13 cellular contexts compared by ENCODE assay signal in genomic region chr1:54318415-54318814, GRCh38.
"Had no signal": no experiment of that assay in that cellular context is flagged by ENCODE, and none has a peak within 500 bp of the region (broad histone marks: within the 10 kb centered on the region; RNA-seq: fewer than 3 reads in every experiment).

No MANE protein-coding gene starts in this region.

- ATAC-seq: activated naive CD4-positive, alpha-beta T cell treated with anti-CD3 and anti-CD28 coated beads, Interleukin-2, amount 50 U/mL, for 72 hours; heart right ventricle; stimulated activated naive B cell treated with anti-CD40 and anti-IgM and Interleukin-4, amounts not matched to agents 10 μg/mL and 1 μg/mL and 100 μg/mL, for 72 hours had no signal

- H3K9me3 ChIP-seq: heart right ventricle, right atrium auricular region, thyroid gland had no signal

- H3K36me3 Mint-ChIP-seq: stimulated activated naive B cell treated with anti-CD40 and anti-IgM and Interleukin-4, amounts not matched to agents 10 μg/mL and 1 μg/mL and 100 μg/mL, for 72 hours had no signal

- H3K4me1 Mint-ChIP-seq: stimulated activated naive B cell treated with anti-CD40 and anti-IgM and Interleukin-4, amounts not matched to agents 10 μg/mL and 1 μg/mL and 100 μg/mL, for 72 hours had no signal

- H3K27ac Mint-ChIP-seq: stimulated activated naive B cell treated with anti-CD40 and anti-IgM and Interleukin-4, amounts not matched to agents 10 μg/mL and 1 μg/mL and 100 μg/mL, for 72 hours had no signal

- H3K27me3 ChIP-seq: heart right ventricle, right atrium auricular region, thyroid gland had no signal

- H3K9me3 Mint-ChIP-seq: activated naive CD4-positive, alpha-beta T cell treated with anti-CD3 and anti-CD28 coated beads, Interleukin-2, amount 50 U/mL, for 72 hours; stimulated activated naive B cell treated with anti-CD40 and anti-IgM and Interleukin-4, amounts not matched to agents 10 μg/mL and 1 μg/mL and 100 μg/mL, for 72 hours had no signal

- H3K4me3 ChIP-seq: heart right ventricle, lung, right atrium auricular region, thyroid gland had no signal

- H3K4me3 Mint-ChIP-seq: stimulated activated naive B cell treated with anti-CD40 and anti-IgM and Interleukin-4, amounts not matched to agents 10 μg/mL and 1 μg/mL and 100 μg/mL, for 72 hours had no signal

- H3K36me3 ChIP-seq: heart right ventricle, right atrium auricular region, thyroid gland had no signal

- H3K27me3 Mint-ChIP-seq: progenitor cell of endocrine pancreas; stimulated activated naive B cell treated with anti-CD40 and anti-IgM and Interleukin-4, amounts not matched to agents 10 μg/mL and 1 μg/mL and 100 μg/mL, for 72 hours had no signal

- DNase-seq: activated effector memory CD4-positive, alpha-beta T cell treated with Interleukin-2 at 50 U/mL for 16 hours; activated T-cell treated with anti-CD3 and anti-CD28 coated beads, Interleukin-2, amount 50 U/mL, for 1 hour; effector memory CD4-positive, alpha-beta T cell; heart right ventricle; islet precursor cell; nucleus accumbens; stimulated activated CD4-positive, alpha-beta T cell treated with anti-CD3 and anti-CD28 coated beads, Interleukin-2, amount 100 ng/mL, for 48 hours; stimulated activated naive B cell treated with anti-CD40 and anti-IgM and Interleukin-4, amounts not matched to agents 10 μg/mL and 1 μg/mL and 100 μg/mL, for 72 hours; thyroid gland had no signal

- H3K27ac ChIP-seq: heart right ventricle, right atrium auricular region, thyroid gland had no signal
